ENCODE assay signal across 18 cellular contexts in genomic region chr5:152170350-152170749, GRCh38.
DNase-seq lines count a peak whose midpoint lies in the region; ATAC-seq and TF ChIP-seq lines count a peak whose summit lies in the region.
"Had no signal": no experiment of that assay in that cellular context is flagged by ENCODE, and none has a peak within 500 bp of the region (broad histone marks: within the 10 kb centered on the region; RNA-seq: fewer than 3 reads in every experiment).

No MANE protein-coding gene starts in this region.

- no peak for TF ChIP-seq CTCF in testis (IDR thresholded peaks at IDR 0.05)

- H3K27me3 Mint-ChIP-seq in activated T-helper 1 cell treated with anti-CD3 and anti-CD28 coated beads, Interleukin-12 subunit alpha, Interleukin-12 subunit beta, Interleukin-2, Interleukin-4 antibody, amounts not matched to agents 30 ng/mL and 10 ng/mL and 1 ng/mL, durations not matched to agents 14 hours and 24 hours and 36 hours (ENCODE audit: insufficient read depth): peaks cover 2% of the 10 kb centered on the region

- DNase-seq in NCI-H748 (lab: John Stamatoyannopoulos, UW; ENCODE audit: unreplicated experiment): peak; percentile 21
- DNase-seq in NCI-H748 treated with DMSO at 0.1 percent for 48 hours (lab: John Stamatoyannopoulos, UW): no peak
- peak; percentile 32 for DNase-seq in NCI-H1105 treated with DMSO at 0.1 percent for 48 hours (lab: John Stamatoyannopoulos, UW)
- DNase-seq in astrocyte of the hippocampus (ENCODE audit: low read depth, low spot score): peak; percentile 2
- DNase-seq in testis: peak; percentile 63
- DNase-seq in NCI-H345 treated with DMSO at 0.1 percent for 48 hours (lab: John Stamatoyannopoulos, UW; ENCODE audit: unreplicated experiment): no peak
- DNase-seq in activated T-helper 1 cell treated with anti-CD3 and anti-CD28 coated beads, Interleukin-12 subunit alpha, Interleukin-12 subunit beta, Interleukin-2, Interleukin-4 antibody, amounts not matched to agents 30 ng/mL and 10 ng/mL and 1 ng/mL, durations not matched to agents 14 hours and 24 hours and 36 hours (ENCODE audit: low spot score): no peak
- DNase-seq: activated naive CD8-positive, alpha-beta T cell treated with anti-CD3 and anti-CD28 coated beads for 36 hours; activated T-cell treated with anti-CD3 and anti-CD28 coated beads, Interleukin-2, amount 50 U/mL, for 48 hours; brain microvascular endothelial cell; CD4-positive, CD25-positive, alpha-beta regulatory T cell; foreskin fibroblast; IMR-90; spleen; T-helper 1 cell had no signal

- H3K27me3 ChIP-seq in testis: no peaks in the 10 kb centered on the region
- H3K27me3 ChIP-seq: brain microvascular endothelial cell, hepatocyte had no signal

- H3K9me3 Mint-ChIP-seq in activated T-helper 1 cell treated with anti-CD3 and anti-CD28 coated beads, Interleukin-12 subunit alpha, Interleukin-12 subunit beta, Interleukin-2, Interleukin-4 antibody, amounts not matched to agents 30 ng/mL and 10 ng/mL and 1 ng/mL, durations not matched to agents 14 hours and 24 hours and 36 hours: no peaks in the 10 kb centered on the region
- H3K9me3 Mint-ChIP-seq: activated naive CD8-positive, alpha-beta T cell treated with anti-CD3 and anti-CD28 coated beads for 36 hours had no signal

- no peaks in the 10 kb centered on the region for H3K4me1 Mint-ChIP-seq in activated T-helper 1 cell treated with anti-CD3 and anti-CD28 coated beads, Interleukin-12 subunit alpha, Interleukin-12 subunit beta, Interleukin-2, Interleukin-4 antibody, amounts not matched to agents 30 ng/mL and 10 ng/mL and 1 ng/mL, durations not matched to agents 14 hours and 24 hours and 36 hours (ENCODE audit: low read depth)
- H3K4me1 Mint-ChIP-seq: activated naive CD8-positive, alpha-beta T cell treated with anti-CD3 and anti-CD28 coated beads for 36 hours; CD4-positive, CD25-positive, alpha-beta regulatory T cell had no signal

- intact Hi-C loops in testis (cut with DNase I; ENCODE audit: low total_unique reads): no loop called here
- intact Hi-C loops in activated T-helper 1 cell treated with anti-CD3 and anti-CD28 coated beads, Interleukin-12 subunit alpha, Interleukin-12 subunit beta, Interleukin-2, Interleukin-4 antibody, amounts not matched to agents 30 ng/mL and 10 ng/mL and 1 ng/mL, durations not matched to agents 14 hours and 24 hours and 36 hours (cut with micrococcal nuclease): no loop called here

- H3K4me3 ChIP-seq in testis: no peak overlapping the region
- H3K4me3 ChIP-seq: hepatocyte, spleen had no signal

- H3K4me1 ChIP-seq in testis: no peaks in the 10 kb centered on the region
- H3K4me1 ChIP-seq: spleen had no signal

- no peak for ATAC-seq in HG03342 (IDR thresholded peaks at IDR 0.05; ENCODE audit: unreplicated experiment)

- no peaks in the 10 kb centered on the region for H3K9me3 ChIP-seq in testis

- TF ChIP-seq POLR2A in testis (IDR thresholded peaks at IDR 0.05): no peak

- H3K4me3 Mint-ChIP-seq in activated T-helper 1 cell treated with anti-CD3 and anti-CD28 coated beads, Interleukin-12 subunit alpha, Interleukin-12 subunit beta, Interleukin-2, Interleukin-4 antibody, amounts not matched to agents 30 ng/mL and 10 ng/mL and 1 ng/mL, durations not matched to agents 14 hours and 24 hours and 36 hours: no peak overlapping the region
- H3K4me3 Mint-ChIP-seq: activated naive CD8-positive, alpha-beta T cell treated with anti-CD3 and anti-CD28 coated beads for 36 hours; CD4-positive, CD25-positive, alpha-beta regulatory T cell had no signal

- H3K36me3 ChIP-seq in testis (ENCODE audit: low read depth, missing control alignments): no peaks in the 10 kb centered on the region
- H3K36me3 ChIP-seq: brain microvascular endothelial cell, spleen had no signal

- H3K36me3 Mint-ChIP-seq in activated T-helper 1 cell treated with anti-CD3 and anti-CD28 coated beads, Interleukin-12 subunit alpha, Interleukin-12 subunit beta, Interleukin-2, Interleukin-4 antibody, amounts not matched to agents 30 ng/mL and 10 ng/mL and 1 ng/mL, durations not matched to agents 14 hours and 24 hours and 36 hours (ENCODE audit: low read depth): no peaks in the 10 kb centered on the region
- H3K36me3 Mint-ChIP-seq: activated naive CD8-positive, alpha-beta T cell treated with anti-CD3 and anti-CD28 coated beads for 36 hours; CD4-positive, CD25-positive, alpha-beta regulatory T cell had no signal

- 26 to 39% methylated on average over 4 of the region's 4 CpGs for WGBS in testis, 2 donors

- no peak overlapping the region for H3K27ac Mint-ChIP-seq in activated T-helper 1 cell treated with anti-CD3 and anti-CD28 coated beads, Interleukin-12 subunit alpha, Interleukin-12 subunit beta, Interleukin-2, Interleukin-4 antibody, amounts not matched to agents 30 ng/mL and 10 ng/mL and 1 ng/mL, durations not matched to agents 14 hours and 24 hours and 36 hours
- H3K27ac Mint-ChIP-seq: activated naive CD8-positive, alpha-beta T cell treated with anti-CD3 and anti-CD28 coated beads for 36 hours; CD4-positive, CD25-positive, alpha-beta regulatory T cell had no signal

- H3K27ac ChIP-seq in testis: no peak overlapping the region
- H3K27ac ChIP-seq: brain microvascular endothelial cell, hepatocyte, RWPE1, spleen had no signal

Comparison
In these comparisons a context has a peak if more than half of its experiments do, and no peak if none do; other contexts are left out.
1. DNase-seq: peak in NCI-H748 (single experiment), NCI-H1105 treated with DMSO at 0.1 percent for 48 hours (single experiment), astrocyte of the hippocampus (single experiment) and testis (single experiment); none in NCI-H748 treated with DMSO at 0.1 percent for 48 hours (single experiment), NCI-H345 treated with DMSO at 0.1 percent for 48 hours (single experiment) and activated T-helper 1 cell treated with anti-CD3 and anti-CD28 coated beads, Interleukin-12 subunit alpha, Interleukin-12 subunit beta, Interleukin-2, Interleukin-4 antibody, amounts not matched to agents 30 ng/mL and 10 ng/mL and 1 ng/mL, durations not matched to agents 14 hours and 24 hours and 36 hours (single experiment).